ENCODE assay signal across 17 cellular contexts in the genomic region with DNA sequence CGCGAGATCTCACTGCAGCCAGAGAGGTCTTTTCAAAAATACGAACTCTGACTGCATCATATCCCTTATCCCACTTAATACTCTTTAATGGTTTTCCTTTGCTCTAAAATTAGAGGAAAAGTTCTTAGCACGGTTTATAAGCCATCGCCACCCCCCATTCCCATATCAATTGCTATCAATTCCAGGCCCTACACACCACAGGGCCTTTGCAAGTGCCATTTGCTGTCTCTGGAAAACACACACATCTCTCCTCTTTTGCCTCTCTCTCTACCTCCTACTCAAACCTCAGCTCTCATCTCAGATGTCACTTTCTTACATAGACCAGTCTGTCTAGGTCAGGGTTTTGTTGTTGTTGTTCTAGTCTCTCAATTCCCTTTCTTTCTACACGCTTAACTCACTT. TPM values are rescaled to one million over a fixed set of nuclear protein-coding genes. Genes with fewer than 3 reads are reported as not detected.
DNase-seq lines count a peak whose midpoint lies in the region; ATAC-seq and TF ChIP-seq lines count a peak whose summit lies in the region.
"Had no signal": no experiment of that assay in that cellular context is flagged by ENCODE, and none has a peak within 500 bp of the region (broad histone marks: within the 10 kb centered on the region; RNA-seq: fewer than 3 reads in every experiment).

No MANE protein-coding gene starts in this region.

- no peak for TF ChIP-seq POLR2A in body of pancreas (IDR thresholded peaks at IDR 0.05)

- CTCF ChIA-PET in WTC11 (lab: Charles Lee): interaction anchor here (0.7 kb wide), 1 partner anchor 32 kb away, joined by 3 read pairs; no protein-coding TSS in a partner anchor

- H3K27me3 ChIP-seq in body of pancreas: no peaks in the 10 kb centered on the region

- TF ChIP-seq CTCF in WTC11 (IDR thresholded peaks at IDR 0.05) (no peak), progenitor cell of endocrine pancreas (IDR thresholded peaks at IDR 0.05; ENCODE audit: unreplicated experiment) (no peak), body of pancreas (IDR thresholded peaks at IDR 0.05) (no peak)

- ATAC-seq in WTC11: no peak
- no peak for ATAC-seq in body of pancreas

- H3K9me3 Mint-ChIP-seq in WTC11: peaks cover 7% of the 10 kb centered on the region
- no peaks in the 10 kb centered on the region for H3K9me3 Mint-ChIP-seq in progenitor cell of endocrine pancreas (ENCODE audit: low read depth)
- H3K9me3 Mint-ChIP-seq: CD8-positive, alpha-beta memory T cell had no signal

- H3K36me3 ChIP-seq in body of pancreas (replicated peaks in 1 of 2; ENCODE audit: insufficient read depth in 1 of 2, low read depth in 2 of 2): no peaks in the 10 kb centered on the region
- H3K36me3 ChIP-seq: BE2C, HAP-1 had no signal

- H3K4me1 Mint-ChIP-seq in WTC11: peaks cover 52% of the 10 kb centered on the region
- peaks cover 11% of the 10 kb centered on the region for H3K4me1 Mint-ChIP-seq in progenitor cell of endocrine pancreas (ENCODE audit: low read depth)

- H3K36me3 Mint-ChIP-seq in WTC11: peaks cover 27% of the 10 kb centered on the region
- peaks cover 4% of the 10 kb centered on the region for H3K36me3 Mint-ChIP-seq in progenitor cell of endocrine pancreas (ENCODE audit: insufficient read depth)
- H3K36me3 Mint-ChIP-seq: CD8-positive, alpha-beta memory T cell had no signal

- POLR2A ChIA-PET in WTC11 (lab: Charles Lee): interaction anchor here (0.6 kb wide), 1 partner anchor 287 kb away, joined by 3 read pairs; no protein-coding TSS in a partner anchor

- no peak for DNase-seq in WTC11 (ENCODE audit: low spot score)
- peak; percentile 4 for DNase-seq in islet precursor cell
- DNase-seq in progenitor cell of endocrine pancreas (ENCODE audit: low spot score, unreplicated experiment): no peak
- no peak for DNase-seq in NCI-H1694 (lab: John Stamatoyannopoulos, UW)
- DNase-seq in body of pancreas: no peak
- DNase-seq in NCI-H1048 (lab: John Stamatoyannopoulos, UW): no peak
- DNase-seq in NOMO-1 treated with dmso at 0.1 percent for 144 hours (lab: John Stamatoyannopoulos, UW; ENCODE audit: unreplicated experiment): no peak
- DNase-seq: ACHN; BE2C; C1 segment of cervical spinal cord; CD4-positive, CD25-positive, alpha-beta regulatory T cell; CD8-positive, alpha-beta memory T cell; COR-L47; GM23248; IMR-90 had no signal

- H3K27me3 Mint-ChIP-seq in WTC11 (ENCODE audit: low read depth): no peaks in the 10 kb centered on the region
- no peaks in the 10 kb centered on the region for H3K27me3 Mint-ChIP-seq in progenitor cell of endocrine pancreas

- no peak overlapping the region for H3K4me3 Mint-ChIP-seq in WTC11
- no peak overlapping the region for H3K4me3 Mint-ChIP-seq in progenitor cell of endocrine pancreas (ENCODE audit: low read depth)
- H3K4me3 Mint-ChIP-seq: CD4-positive, CD25-positive, alpha-beta regulatory T cell; CD8-positive, alpha-beta memory T cell had no signal

- intact Hi-C loops in body of pancreas (cut with DNase I): no loop called here

- WGBS in body of pancreas, 2 donors: 95 to 97% methylated on average over 6 of the region's 6 CpGs

- H3K27ac ChIP-seq in body of pancreas: no peak overlapping the region
- H3K27ac ChIP-seq: GM23248, HL-60 had no signal

- peak overlapping the region; percentile 20; the same call in 1 of the 2 replicates for H3K27ac Mint-ChIP-seq in WTC11
- peak overlapping the region; percentile 9 for H3K27ac Mint-ChIP-seq in progenitor cell of endocrine pancreas
- H3K27ac Mint-ChIP-seq: CD8-positive, alpha-beta memory T cell had no signal

- no peak overlapping the region for H3K4me3 ChIP-seq in body of pancreas
- H3K4me3 ChIP-seq: GM23248, HAP-1 had no signal

- H3K9me3 ChIP-seq in body of pancreas: no peaks in the 10 kb centered on the region
- H3K9me3 ChIP-seq: BE2C, HAP-1 had no signal

- H3K4me1 ChIP-seq in body of pancreas: peaks cover 25% of the 10 kb centered on the region
- H3K4me1 ChIP-seq: BE2C had no signal

TF ChIP-seq in WTC11, 78 proteins besides CTCF, POLR2A, EP300 and RAD21 (continues in another document):
- TF ChIP-seq NR2C2 (CRISPR knock-in tag; IDR thresholded peaks at IDR 0.05) (no peak), SMAD4 (CRISPR knock-in tag; IDR thresholded peaks at IDR 0.05) (no peak), PRDM15 (CRISPR knock-in tag; IDR thresholded peaks at IDR 0.05) (no peak), ARID4B (CRISPR knock-in tag; IDR thresholded peaks at IDR 0.05; ENCODE audit: borderline replicate concordance) (no peak), KAT7 (CRISPR knock-in tag; IDR thresholded peaks at IDR 0.05; ENCODE audit: borderline replicate concordance) (no peak), E2F4 (CRISPR knock-in tag; IDR thresholded peaks at IDR 0.05; ENCODE audit: borderline replicate concordance, low read depth) (no peak), SP1 (CRISPR knock-in tag; conservative IDR thresholded peaks at IDR 0.05) (no peak), ZNF671 (CRISPR knock-in tag; IDR thresholded peaks at IDR 0.05) (no peak)

RNA-seq across cellular contexts. Expression of gene SLC22A23, which starts 9.8 kb away (rescaled TPM):
- total RNA-seq in WTC11 (2021) (33.6 to 38.2 TPM (median 33.8 TPM) in 3 replicates), progenitor cell of endocrine pancreas (17.1 and 19.4 TPM in 2 replicates), body of pancreas (10 to 100 TPM; 20.4 to 32.2 TPM)
